ENCODE assay signal across 16 cellular contexts in the genomic region with DNA sequence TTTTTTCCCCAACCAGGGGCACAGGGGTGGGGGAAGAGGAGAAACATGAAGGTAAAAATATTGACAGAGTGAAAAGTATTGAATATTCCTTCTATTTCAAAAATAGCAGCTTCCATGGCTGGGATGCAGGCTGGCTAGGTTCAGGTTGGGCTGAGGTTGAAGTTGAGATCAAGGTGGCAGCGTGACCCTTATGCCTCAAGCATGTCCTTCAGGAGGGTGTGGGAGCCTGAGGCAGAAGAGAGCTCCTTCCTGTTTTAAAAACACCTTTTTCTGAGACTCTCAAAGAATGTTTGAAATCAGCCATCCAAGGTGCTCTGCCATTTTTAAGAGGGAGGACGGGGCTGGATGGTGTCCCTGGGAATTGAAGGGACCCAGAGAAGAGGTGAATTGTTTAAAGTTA. TPM values are rescaled to one million over a fixed set of nuclear protein-coding genes. Genes with fewer than 3 reads are reported as not detected.
DNase-seq lines count a peak whose midpoint lies in the region; ATAC-seq and TF ChIP-seq lines count a peak whose summit lies in the region.
"Had no signal": no experiment of that assay in that cellular context is flagged by ENCODE, and none has a peak within 500 bp of the region (broad histone marks: within the 10 kb centered on the region; RNA-seq: fewer than 3 reads in every experiment).

No MANE protein-coding gene starts in this region.

- ATAC-seq in CD4-positive, CD25-positive, alpha-beta regulatory T cell (ENCODE audit: low read depth in 2 of 2), result no peak
- no peak for ATAC-seq in lung (ENCODE audit: insufficient read depth, low FRiP score)
- no peak for ATAC-seq in HG03280 (IDR thresholded peaks at IDR 0.05; ENCODE audit: unreplicated experiment)
- ATAC-seq in HG03097 (IDR thresholded peaks at IDR 0.05; ENCODE audit: low FRiP score, unreplicated experiment), result no peak

- no peaks in the 10 kb centered on the region for H3K4me1 ChIP-seq in CD4-positive, CD25-positive, alpha-beta regulatory T cell (ENCODE audit: control insufficient read depth, insufficient read depth, low read length, poor library complexity, severe bottlenecking)
- H3K4me1 ChIP-seq in lung (ENCODE audit: control insufficient read depth in 2 of 2, insufficient read depth in 2 of 2, low read length in 2 of 2), result peaks cover 27 to 45% of the 10 kb centered on the region in 2 donors
- H3K4me1 ChIP-seq in stomach, result peaks cover 18 to 87% (median 43%) of the 10 kb centered on the region in 4 donors
- H3K4me1 ChIP-seq: pancreas had no signal

- H3K36me3 ChIP-seq in CD4-positive, CD25-positive, alpha-beta regulatory T cell (ENCODE audit: control insufficient read depth, insufficient read depth, low read length), result no peaks in the 10 kb centered on the region
- H3K36me3 ChIP-seq in lung (ENCODE audit: control insufficient read depth in 2 of 2, insufficient read depth in 2 of 2, low read length in 2 of 2) (peaks cover 0 to 20% of the 10 kb centered on the region in 2 donors), stomach (peaks cover 0 to 11% (median 7%) of the 10 kb centered on the region in 4 donors)
- H3K36me3 ChIP-seq: pancreas had no signal

- 65 to 81% methylated on average over 2 of the region's 2 CpGs for WGBS in lung, 2 donors
- WGBS in stomach, 5 donors, result 57 to 73% (median 66%) methylated on average over 2 of the region's 2 CpGs

- H3K27ac Mint-ChIP-seq in CD4-positive, CD25-positive, alpha-beta regulatory T cell, result peak overlapping the region in 2 of 3 donors; percentile 65 to 76
- H3K27ac Mint-ChIP-seq: activated T-helper 1 cell treated with anti-CD3 and anti-CD28 coated beads, Interleukin-12 subunit alpha, Interleukin-12 subunit beta, Interleukin-2, Interleukin-4 antibody, amounts not matched to agents 30 ng/mL and 10 ng/mL and 1 ng/mL, durations not matched to agents 14 hours and 24 hours and 36 hours had no signal

- no peak overlapping the region for H3K4me3 Mint-ChIP-seq in CD4-positive, CD25-positive, alpha-beta regulatory T cell
- H3K4me3 Mint-ChIP-seq: activated T-helper 1 cell treated with anti-CD3 and anti-CD28 coated beads, Interleukin-12 subunit alpha, Interleukin-12 subunit beta, Interleukin-2, Interleukin-4 antibody, amounts not matched to agents 30 ng/mL and 10 ng/mL and 1 ng/mL, durations not matched to agents 14 hours and 24 hours and 36 hours; central memory CD8-positive, alpha-beta T cell had no signal

- H3K9me3 ChIP-seq in CD4-positive, CD25-positive, alpha-beta regulatory T cell (ENCODE audit: control insufficient read depth in 2 of 2, low read length in 2 of 2), result no peaks in the 10 kb centered on the region
- H3K9me3 ChIP-seq in lung (ENCODE audit: control insufficient read depth in 2 of 2, insufficient read depth in 1 of 2, low read length in 1 of 2) (no peaks in the 10 kb centered on the region), stomach (no peaks in the 10 kb centered on the region)
- H3K9me3 ChIP-seq: pancreas, tibial nerve had no signal

- H3K27me3 Mint-ChIP-seq in CD4-positive, CD25-positive, alpha-beta regulatory T cell, result peaks cover under 1% of the 10 kb centered on the region

- H3K4me1 Mint-ChIP-seq in CD4-positive, CD25-positive, alpha-beta regulatory T cell, result peaks cover 0 to 17% (median 2%) of the 10 kb centered on the region in 4 donors
- H3K4me1 Mint-ChIP-seq: central memory CD8-positive, alpha-beta T cell had no signal

- TF ChIP-seq EP300 in stomach (IDR thresholded peaks at IDR 0.05), result no peak

- no peaks in the 10 kb centered on the region for H3K9me3 Mint-ChIP-seq in CD4-positive, CD25-positive, alpha-beta regulatory T cell
- H3K9me3 Mint-ChIP-seq: activated T-helper 1 cell treated with anti-CD3 and anti-CD28 coated beads, Interleukin-12 subunit alpha, Interleukin-12 subunit beta, Interleukin-2, Interleukin-4 antibody, amounts not matched to agents 30 ng/mL and 10 ng/mL and 1 ng/mL, durations not matched to agents 14 hours and 24 hours and 36 hours; central memory CD8-positive, alpha-beta T cell had no signal

- intact Hi-C loops in stomach (cut with DNase I; ENCODE audit: low total_unique reads), result no loop called here

- DNase-seq in CD4-positive, CD25-positive, alpha-beta regulatory T cell, result no peak
- DNase-seq in lung (ENCODE audit: low spot score) (no peak), stomach (no peak), Ammon's horn (ENCODE audit: low spot score) (no peak), 8988T (no peak)
- DNase-seq: activated CD8-positive, alpha-beta memory T cell treated with anti-CD3 and anti-CD28 coated beads for 24 hours; DND-41; kidney glomerular epithelial cell; NCI-H2227 treated with DMSO at 0.1 percent for 48 hours; pancreas had no signal

- no peak for TF ChIP-seq POLR2A in stomach (IDR thresholded peaks at IDR 0.05)

- no peaks in the 10 kb centered on the region for H3K27me3 ChIP-seq in CD4-positive, CD25-positive, alpha-beta regulatory T cell (ENCODE audit: control insufficient read depth, insufficient read depth, low read length)
- no peaks in the 10 kb centered on the region for H3K27me3 ChIP-seq in lung (ENCODE audit: control insufficient read depth, insufficient read depth)
- H3K27me3 ChIP-seq in stomach, result no peaks in the 10 kb centered on the region
- H3K27me3 ChIP-seq: pancreas, tibial nerve had no signal

- no peak for TF ChIP-seq CTCF in lung (IDR thresholded peaks at IDR 0.05; ENCODE audit: control extremely low read depth, extremely low read depth)
- TF ChIP-seq CTCF in stomach (IDR thresholded peaks at IDR 0.05), result no peak

- no peak overlapping the region for H3K27ac ChIP-seq in CD4-positive, CD25-positive, alpha-beta regulatory T cell (ENCODE audit: insufficient read depth, low read length, poor library complexity, severe bottlenecking)
- peak overlapping the region; percentile 42 for H3K27ac ChIP-seq in angular gyrus (ENCODE audit: low read depth, low read length)
- H3K27ac ChIP-seq in lung (ENCODE audit: low read depth in 1 of 2, low read length in 1 of 2), result peak overlapping the region; percentile 71
- H3K27ac ChIP-seq in stomach, result peak overlapping the region in 3 of 5 donors; percentile 46 to 71 (median 50)
- H3K27ac ChIP-seq: pancreas had no signal

- H3K4me3 ChIP-seq in CD4-positive, CD25-positive, alpha-beta regulatory T cell (ENCODE audit: low read depth, low read length), result no peak overlapping the region
- H3K4me3 ChIP-seq in lung (no peak overlapping the region), stomach (no peak overlapping the region)
- H3K4me3 ChIP-seq: pancreas, tibial nerve had no signal

- H3K36me3 Mint-ChIP-seq in CD4-positive, CD25-positive, alpha-beta regulatory T cell, result no peaks in the 10 kb centered on the region

RNA-seq across cellular contexts. Expression of a gene that starts 29.5 kb away (rescaled TPM):
- 0.35 TPM for total RNA-seq in CD4-positive, CD25-positive, alpha-beta regulatory T cell
- not detected for polyA plus RNA-seq in CD4-positive, CD25-positive, alpha-beta regulatory T cell
- 100 to 1,000 TPM; 251 to 547 TPM for total RNA-seq in lung
- 100 to 1,000 TPM; 129 to 227 TPM for polyA plus RNA-seq in lung
- total RNA-seq in stomach, result 100 to 1,000 TPM; 103 to 248 (median 212) TPM
- polyA plus RNA-seq in stomach, result 10 to 100 TPM; 30.4 to 55.9 (median 39.4) TPM
- total RNA-seq: activated T-helper 1 cell treated with anti-CD3 and anti-CD28 coated beads, Interleukin-12 subunit alpha, Interleukin-12 subunit beta, Interleukin-2, Interleukin-4 antibody, amounts not matched to agents 30 ng/mL and 10 ng/mL and 1 ng/mL, durations not matched to agents 14 hours and 24 hours and 36 hours had no signal

Comparison
In these comparisons a context has a peak if more than half of its experiments do, and no peak if none do; other contexts are left out.
1. RNA of a gene that starts 29.5 kb away (total RNA-seq): 251 to 547 TPM in lung and 103 to 248 TPM in stomach; 0.35 TPM in CD4-positive, CD25-positive, alpha-beta regulatory T cell (single experiment); every median in the first group is over 10 times any median in the second.